Comparison of ENCODE assay signal across 8 cellular contexts in genomic region chr5:68419637-68420452, GRCh38.
DNase-seq lines count a peak whose midpoint lies in the region; ATAC-seq and TF ChIP-seq lines count a peak whose summit lies in the region.

No MANE protein-coding gene starts in this region.

- TF ChIP-seq POLR2A in uterus (IDR thresholded peaks at IDR 0.05), result no peak

- in situ Hi-C loops in astrocyte of the spinal cord (cut with HindIII; ENCODE audit: low sequenced_read_pairs), result no loop called here

- H3K4me3 ChIP-seq in heart right ventricle (no peak overlapping the region), astrocyte of the spinal cord (ENCODE audit: low read depth, low read length) (no peak overlapping the region), lower lobe of right lung (no peak overlapping the region), uterus (no peak overlapping the region)

- H3K27me3 ChIP-seq in heart right ventricle, result no peaks in the 10 kb centered on the region
- H3K27me3 ChIP-seq in lower lobe of right lung (ENCODE audit: low read depth), result no peaks in the 10 kb centered on the region
- no peaks in the 10 kb centered on the region for H3K27me3 ChIP-seq in uterus

- no peak overlapping the region for H3K27ac ChIP-seq in heart right ventricle
- H3K27ac ChIP-seq in lower lobe of right lung, result peak overlapping the region; percentile 13
- H3K27ac ChIP-seq in uterus, result peak overlapping the region; percentile 58 to 71

- 65 to 67% methylated on average over 8 of the region's 8 CpGs for WGBS in heart right ventricle, 2 donors

- TF ChIP-seq CTCF in heart right ventricle (IDR thresholded peaks at IDR 0.05) (no peak), astrocyte of the spinal cord (IDR thresholded peaks at IDR 0.05; ENCODE audit: low read depth, low read length) (no peak), lower lobe of right lung (IDR thresholded peaks at IDR 0.05) (no peak), uterus (IDR thresholded peaks at IDR 0.05) (no peak)

- H3K36me3 ChIP-seq in heart right ventricle (no peaks in the 10 kb centered on the region), lower lobe of right lung (no peaks in the 10 kb centered on the region), uterus (no peaks in the 10 kb centered on the region)

- H3K4me1 ChIP-seq in heart right ventricle, result peaks cover 5 to 37% (median 21%) of the 10 kb centered on the region in 9 donors
- H3K4me1 ChIP-seq in lower lobe of right lung, result peaks cover 8% of the 10 kb centered on the region
- peaks cover 0 to 7% of the 10 kb centered on the region in 2 donors for H3K4me1 ChIP-seq in uterus

- ATAC-seq in heart right ventricle, result peak; percentile 20 to 74 (median 40)
- peak; percentile 56 to 70 for ATAC-seq in lower lobe of right lung
- ATAC-seq in GM21447 (IDR thresholded peaks at IDR 0.05; ENCODE audit: unreplicated experiment), result no peak

- peak in 1 of 2 donors; percentile 18 for DNase-seq in heart right ventricle
- no peak for DNase-seq in cardiac septum (ENCODE audit: low spot score)
- DNase-seq in astrocyte of the spinal cord (ENCODE audit: low read depth, low spot score), result peak; percentile 44
- no peak for DNase-seq in lower lobe of right lung
- peak; percentile 36 to 40 for DNase-seq in uterus
- DNase-seq in AG08396 (ENCODE audit: low spot score), result no peak
- no peak for DNase-seq in NOMO-1 treated with dmso at 0.1 percent for 144 hours (lab: John Stamatoyannopoulos, UW; ENCODE audit: unreplicated experiment)

- intact Hi-C loops in heart right ventricle (cut with DNase I) (no loop called here), cardiac septum (cut with DNase I) (loop anchor here (5.0 kb wide), 1 partner anchor 43 kb away; no protein-coding TSS in a partner anchor), lower lobe of right lung (cut with DNase I) (no loop called here), uterus (cut with DNase I; ENCODE audit: low total_unique reads) (no loop called here)

- no peaks in the 10 kb centered on the region for H3K9me3 ChIP-seq in heart right ventricle
- no peaks in the 10 kb centered on the region for H3K9me3 ChIP-seq in lower lobe of right lung
- H3K9me3 ChIP-seq in uterus, result no peaks in the 10 kb centered on the region

Comparison
In these comparisons a context has a peak if more than half of its experiments do, and no peak if none do; other contexts are left out.
1. DNase-seq: peak in astrocyte of the spinal cord (single experiment) and uterus (2 of 2); none in cardiac septum (single experiment), lower lobe of right lung (single experiment), AG08396 (single experiment) and NOMO-1 treated with dmso at 0.1 percent for 144 hours (single experiment).
2. H3K27ac ChIP-seq: peak in lower lobe of right lung (single experiment) and uterus (2 of 2); none in heart right ventricle (0 of 10).